In the genomic region with DNA sequence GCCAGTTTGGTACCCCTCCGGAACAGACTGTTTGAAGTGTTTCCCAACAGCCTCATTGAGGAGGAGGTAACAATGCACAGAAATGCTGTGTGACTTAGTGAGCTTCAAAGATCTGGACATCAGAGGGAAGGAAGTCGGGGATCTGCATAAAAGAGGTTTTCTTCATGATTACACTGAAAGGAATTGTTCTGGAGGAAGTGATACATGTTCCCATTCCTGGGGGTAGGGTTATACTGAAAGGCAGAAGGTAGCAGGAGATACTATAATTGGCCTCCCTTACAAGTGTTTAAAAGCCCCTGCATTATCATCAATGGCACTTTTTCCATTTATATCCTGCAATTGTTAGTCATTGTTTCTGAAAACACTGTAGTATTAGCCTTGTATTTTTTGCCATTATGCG, we compare ENCODE assay signal across 19 cellular contexts.
"Had no signal": no experiment of that assay in that cellular context is flagged by ENCODE, and none has a peak within 500 bp of the region (broad histone marks: within the 10 kb centered on the region; RNA-seq: fewer than 3 reads in every experiment).

No MANE protein-coding gene starts in this region.

- ATAC-seq: activated T-cell treated with anti-CD3 and anti-CD28 coated beads, Interleukin-2, amount 50 U/mL, for 4 hours; heart right ventricle; psoas muscle had no signal

- H3K4me3 Mint-ChIP-seq: activated CD4-positive, alpha-beta memory T cell treated with anti-CD3 and anti-CD28 coated beads for 36 hours; activated naive CD8-positive, alpha-beta T cell; activated T-cell treated with anti-CD3 and anti-CD28 coated beads, Interleukin-2, amount 50 U/mL, for 4 hours; naive B cell had no signal

- H3K36me3 Mint-ChIP-seq: activated CD4-positive, alpha-beta memory T cell treated with anti-CD3 and anti-CD28 coated beads for 36 hours; activated naive CD8-positive, alpha-beta T cell; naive B cell had no signal

- H3K27me3 Mint-ChIP-seq: naive B cell had no signal

- H3K27me3 ChIP-seq: brain microvascular endothelial cell, esophagus squamous epithelium, stomach, tibial artery, vagina had no signal

- H3K4me3 ChIP-seq: dorsolateral prefrontal cortex, esophagus squamous epithelium, heart right ventricle, psoas muscle, stomach, tibial artery, vagina had no signal

- H3K9me3 Mint-ChIP-seq: activated CD4-positive, alpha-beta memory T cell treated with anti-CD3 and anti-CD28 coated beads for 36 hours; activated T-cell treated with anti-CD3 and anti-CD28 coated beads, Interleukin-2, amount 50 U/mL, for 4 hours had no signal

- H3K27ac Mint-ChIP-seq: activated CD4-positive, alpha-beta memory T cell treated with anti-CD3 and anti-CD28 coated beads for 36 hours; activated naive CD8-positive, alpha-beta T cell; naive B cell had no signal

- H3K4me1 Mint-ChIP-seq: naive B cell had no signal

- H3K36me3 ChIP-seq: brain microvascular endothelial cell, esophagus squamous epithelium, heart right ventricle, stomach, tibial artery, vagina had no signal

- H3K4me1 ChIP-seq: esophagus squamous epithelium, heart right ventricle, psoas muscle, stomach, tibial artery, vagina had no signal

- DNase-seq: activated CD4-positive, alpha-beta memory T cell treated with anti-CD3 and anti-CD28 coated beads for 36 hours; activated gamma-delta T cell; activated T-cell treated with anti-CD3 and anti-CD28 coated beads, Interleukin-2, amount 50 U/mL, for 4 hours; amygdala; brain microvascular endothelial cell; dorsolateral prefrontal cortex; esophagus squamous epithelium; heart right ventricle; kidney glomerular epithelial cell; midbrain; naive B cell; psoas muscle; stimulated activated CD4-positive, alpha-beta T cell treated with anti-CD3 and anti-CD28 coated beads, Interleukin-4, amount 100 ng/mL, for 4 hours; stomach; T-helper 9 cell; tibial artery had no signal

- H3K9me3 ChIP-seq: esophagus squamous epithelium, heart right ventricle, psoas muscle, stomach, tibial artery, vagina had no signal

- FAIRE-seq: frontal cortex had no signal

- H3K27ac ChIP-seq: brain microvascular endothelial cell, dorsolateral prefrontal cortex, esophagus squamous epithelium, heart right ventricle, psoas muscle, stomach, tibial artery, vagina had no signal
